10 cellular contexts compared by ENCODE assay signal in the genomic region with DNA sequence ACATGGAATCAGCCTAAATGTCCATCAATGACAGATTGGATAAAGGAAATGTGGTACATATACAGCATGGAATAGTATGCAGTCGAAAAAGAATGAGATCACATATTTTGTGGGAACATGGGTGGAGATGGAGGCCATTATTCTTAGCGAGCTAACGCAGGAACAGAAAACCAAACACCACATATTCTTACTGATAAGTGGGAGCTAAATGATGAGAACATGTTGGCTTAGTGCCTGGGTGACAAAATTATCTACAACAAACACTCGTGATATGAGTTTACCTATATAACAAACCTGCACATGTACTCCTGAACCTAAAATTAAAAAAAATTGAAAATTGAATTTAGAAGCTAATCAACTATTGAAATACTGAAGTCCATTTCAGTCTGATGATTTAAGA. TPM values are rescaled to one million over a fixed set of nuclear protein-coding genes. Genes with fewer than 3 reads are reported as not detected.
"Had no signal": no experiment of that assay in that cellular context is flagged by ENCODE, and none has a peak within 500 bp of the region (broad histone marks: within the 10 kb centered on the region; RNA-seq: fewer than 3 reads in every experiment).

No MANE protein-coding gene starts in this region.

- FAIRE-seq: HepG2 had no signal

- H3K4me1 ChIP-seq: HAP-1 had no signal

- H3K27ac ChIP-seq: HL-60 had no signal

- H3K9me3 ChIP-seq: HAP-1 had no signal

- H3K9me3 Mint-ChIP-seq: HFFc6 had no signal

- H3K36me3 ChIP-seq: HAP-1 had no signal

- H3K4me3 ChIP-seq: HAP-1 had no signal

- H3K4me3 Mint-ChIP-seq: HFFc6 had no signal

- H3K27ac Mint-ChIP-seq: HFFc6 had no signal

- DNase-seq: GOT3, H7, HFFc6, IMR-90 had no signal

- ATAC-seq: HCT116, HepG2 had no signal

RNA-seq across cellular contexts. Expression of a gene that starts 6.1 kb away (rescaled TPM):
- total RNA-seq: H4, H7, HFFc6, HT1080, IMR-90 had no signal
- polyA plus RNA-seq: IMR-90 had no signal

RNA-seq across cellular contexts. Expression of a gene that starts 28.3 kb away (rescaled TPM):
- total RNA-seq: H4, H7, HepG2, HFFc6, HT1080, IMR-90 had no signal
- polyA plus RNA-seq: HepG2, IMR-90 had no signal

RNA-seq across cellular contexts. Expression of a gene that starts 38.4 kb away (rescaled TPM):
- total RNA-seq: HFFc6, HT1080, IMR-90 had no signal
- polyA plus RNA-seq: IMR-90 had no signal
